Comparison of ENCODE assay signal across 17 cellular contexts in the genomic region with DNA sequence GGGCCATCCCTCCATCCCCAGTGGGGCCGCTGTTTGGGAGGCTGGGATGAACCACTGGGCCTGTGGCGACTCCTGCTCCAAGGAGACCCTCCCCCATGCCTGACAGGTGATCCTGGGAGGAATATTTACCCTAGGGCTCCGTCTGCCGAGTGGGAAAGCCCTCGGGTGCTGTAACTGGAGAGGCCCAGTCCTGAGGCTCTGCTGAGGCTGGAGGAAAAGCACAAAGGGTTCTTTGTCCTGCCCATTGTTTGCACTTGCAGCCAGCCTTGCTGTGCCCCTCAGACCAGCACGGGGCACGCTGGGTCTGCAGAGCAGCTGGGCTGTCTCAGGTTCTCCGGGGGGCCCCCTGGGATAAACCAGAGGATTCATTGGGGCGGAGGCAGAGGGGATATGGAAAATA.
A peak's percentile ranks its signal among the peaks of the same experiment; 100 is the strongest.
DNase-seq lines count a peak whose midpoint lies in the region; ATAC-seq and TF ChIP-seq lines count a peak whose summit lies in the region.
"Had no signal": no experiment of that assay in that cellular context is flagged by ENCODE, and none has a peak within 500 bp of the region (broad histone marks: within the 10 kb centered on the region; RNA-seq: fewer than 3 reads in every experiment).

No MANE protein-coding gene starts in this region.

- no peak overlapping the region for H3K14ac ChIP-seq in mesenchymal stem cell (ENCODE audit: low read length in 2 of 2)

- H3K27ac ChIP-seq in mesenchymal stem cell (ENCODE audit: low read length, poor library complexity, severe bottlenecking) (no peak overlapping the region), body of pancreas (no peak overlapping the region)
- H3K27ac ChIP-seq: GM23248, thyroid gland had no signal

- no peak overlapping the region for H2BK120ac ChIP-seq in mesenchymal stem cell (ENCODE audit: low read depth, low read length)

- peak in 10 of 14 donors; percentile 9 to 73 (median 40) for DNase-seq in C1 segment of cervical spinal cord (lab: John Stamatoyannopoulos, UW)
- DNase-seq in NCI-H146 treated with DMSO at 0.1 percent for 48 hours (lab: John Stamatoyannopoulos, UW; ENCODE audit: unreplicated experiment), result peak; percentile 88
- DNase-seq in WTC11 (ENCODE audit: low spot score), result peak; percentile 44
- no peak for DNase-seq in mesenchymal stem cell
- no peak for DNase-seq in body of pancreas
- DNase-seq in cerebellum (ENCODE audit: low spot score), result no peak
- no peak for DNase-seq in activated naive CD4-positive, alpha-beta T cell (lab: John Stamatoyannopoulos, UW)
- DNase-seq in NOMO-1 (lab: John Stamatoyannopoulos, UW; ENCODE audit: unreplicated experiment in 2 of 2), result no peak
- DNase-seq: activated gamma-delta T cell; central memory CD4-positive, alpha-beta T cell; DMS 273 treated with DMSO at 0.1 percent for 48 hours; GM23248; naive B cell; NCI-H1048; T-helper 1 cell; thyroid gland had no signal

- H3K27me3 ChIP-seq in mesenchymal stem cell (ENCODE audit: control insufficient read depth in 1 of 2, insufficient read depth in 1 of 2, low read length in 2 of 2) (peaks cover 0 to 9% of the 10 kb centered on the region in 2 experiments), body of pancreas (no peaks in the 10 kb centered on the region)
- H3K27me3 ChIP-seq: thyroid gland had no signal

- H3K4me1 ChIP-seq in mesenchymal stem cell (ENCODE audit: control insufficient read depth, insufficient read depth, low read depth, low read length), result peaks cover 26% of the 10 kb centered on the region
- H3K4me1 ChIP-seq in body of pancreas, result no peaks in the 10 kb centered on the region
- H3K4me1 ChIP-seq: thyroid gland had no signal

- 62% methylated on average over 9 of the region's 9 CpGs for WGBS in mesenchymal stem cell
- WGBS in body of pancreas, 2 donors, result 45 to 48% methylated on average over 9 of the region's 9 CpGs

- H3K9me3 ChIP-seq in mesenchymal stem cell (ENCODE audit: control insufficient read depth, low read length) (no peaks in the 10 kb centered on the region), body of pancreas (no peaks in the 10 kb centered on the region)
- H3K9me3 ChIP-seq: thyroid gland had no signal

- peak overlapping the region; percentile 84 for H2AK5ac ChIP-seq in mesenchymal stem cell (ENCODE audit: low read length, severe bottlenecking)

- no peak overlapping the region for H3K18ac ChIP-seq in mesenchymal stem cell (ENCODE audit: low read depth in 1 of 2, low read length in 2 of 2)

- H2BK12ac ChIP-seq in mesenchymal stem cell (ENCODE audit: low read length in 2 of 2), result no peak overlapping the region

- H3K9ac ChIP-seq in mesenchymal stem cell (ENCODE audit: low read length), result no peak overlapping the region
- H3K9ac ChIP-seq: GM23248 had no signal

- H2BK5ac ChIP-seq in mesenchymal stem cell (ENCODE audit: low read depth, low read length, poor library complexity, severe bottlenecking), result no peak overlapping the region

- intact Hi-C loops in body of pancreas (cut with DNase I), result no loop called here

- H3K79me1 ChIP-seq in mesenchymal stem cell (replicated peaks; ENCODE audit: low read length, poor library complexity, severe bottlenecking), result peaks cover 2% of the 10 kb centered on the region

- TF ChIP-seq POLR2A in body of pancreas (IDR thresholded peaks at IDR 0.05), result no peak

- peaks cover under 1% of the 10 kb centered on the region for H3K9me3 Mint-ChIP-seq in WTC11

- H3K36me3 ChIP-seq in mesenchymal stem cell (ENCODE audit: control insufficient read depth in 1 of 2, insufficient read depth in 2 of 2, low read depth in 1 of 2, low read length in 2 of 2) (no peaks in the 10 kb centered on the region), body of pancreas (replicated peaks in 1 of 2; ENCODE audit: insufficient read depth in 1 of 2, low read depth in 2 of 2) (no peaks in the 10 kb centered on the region)
- H3K36me3 ChIP-seq: thyroid gland had no signal

- no peak for TF ChIP-seq CTCF in WTC11 (IDR thresholded peaks at IDR 0.05)
- TF ChIP-seq CTCF in body of pancreas (IDR thresholded peaks at IDR 0.05), result no peak

- POLR2A ChIA-PET in WTC11 (lab: Charles Lee), result no interaction called here

- no peak overlapping the region for H2AFZ ChIP-seq in mesenchymal stem cell (ENCODE audit: low read depth, low read length)
- H2AFZ ChIP-seq: GM23248 had no signal

- H4K91ac ChIP-seq in mesenchymal stem cell (ENCODE audit: low read length), result no peak overlapping the region

- H3K27ac Mint-ChIP-seq in WTC11, result no peak overlapping the region

- peaks cover 3% of the 10 kb centered on the region for H3K27me3 Mint-ChIP-seq in WTC11 (ENCODE audit: low read depth)

- H3K4me3 Mint-ChIP-seq in WTC11, result no peak overlapping the region
- H3K4me3 Mint-ChIP-seq: naive B cell had no signal

- CTCF ChIA-PET in WTC11 (lab: Charles Lee), result interaction anchor here (1.1 kb wide), 1 partner anchor 201 kb away, joined by 3 read pairs; no protein-coding TSS in a partner anchor

- H2BK15ac ChIP-seq in mesenchymal stem cell (ENCODE audit: low read depth, poor library complexity, severe bottlenecking), result no peak overlapping the region

- H3K4me1 Mint-ChIP-seq in WTC11, result peaks cover 54% of the 10 kb centered on the region

- ATAC-seq in WTC11, result peak; percentile 82
- ATAC-seq in body of pancreas, result no peak
- ATAC-seq: esophagus mucosa had no signal

- H3K23ac ChIP-seq in mesenchymal stem cell (ENCODE audit: low read length in 2 of 2), result peak overlapping the region in 1 of 2 experiments; percentile 23

- H3K4me2 ChIP-seq in mesenchymal stem cell (ENCODE audit: low read length, poor library complexity, severe bottlenecking), result no peak overlapping the region

- no peak overlapping the region for H3K4ac ChIP-seq in mesenchymal stem cell (ENCODE audit: low read depth in 1 of 2, low read length in 2 of 2)

- H4K8ac ChIP-seq in mesenchymal stem cell (ENCODE audit: low read length), result no peak overlapping the region

- H3K4me3 ChIP-seq in mesenchymal stem cell (ENCODE audit: insufficient read depth in 1 of 2, low read depth in 1 of 2, low read length in 2 of 2) (peak overlapping the region in 1 of 2 experiments; percentile 34), body of pancreas (no peak overlapping the region)
- H3K4me3 ChIP-seq: GM23248, thyroid gland had no signal

- H3K36me3 Mint-ChIP-seq in WTC11, result no peaks in the 10 kb centered on the region; the same call in 1 of the 2 replicates
- H3K36me3 Mint-ChIP-seq: naive B cell had no signal

TF ChIP-seq in WTC11, 78 proteins besides CTCF, POLR2A, EP300 and RAD21:
- 0 out of 2 replicates have a peak, but pooled peaks have one; percentile 40 for TF ChIP-seq ZNF423 (CRISPR knock-in tag; IDR thresholded peaks at IDR 0.05)
- TF ChIP-seq ZNF281 (CRISPR knock-in tag; IDR thresholded peaks at IDR 0.05), result peak; percentile 38; the same call in 1 of the 2 replicates
- no peak for TF ChIP-seq CBFB (CRISPR knock-in tag; IDR thresholded peaks at IDR 0.05; ENCODE audit: low read depth)
TF ChIP-seq in WTC11: peak in this region for 2.

Comparison
In these comparisons a context has a peak if more than half of its experiments do, and no peak if none do; other contexts are left out.
1. DNase-seq: peak in C1 segment of cervical spinal cord (10 of 14), NCI-H146 treated with DMSO at 0.1 percent for 48 hours (single experiment) and WTC11 (single experiment); none in mesenchymal stem cell (single experiment), body of pancreas (0 of 4), cerebellum (single experiment), activated naive CD4-positive, alpha-beta T cell (0 of 4) and NOMO-1 (0 of 2).